ENCODE assay signal across 17 cellular contexts in genomic region chr10:88089498-88089897, GRCh38.
DNase-seq lines count a peak whose midpoint lies in the region; ATAC-seq, FAIRE-seq and TF ChIP-seq lines count a peak whose summit lies in the region.
"Had no signal": no experiment of that assay in that cellular context is flagged by ENCODE, and none has a peak within 500 bp of the region (broad histone marks: within the 10 kb centered on the region; RNA-seq: fewer than 3 reads in every experiment).

No MANE protein-coding gene starts in this region.

- FAIRE-seq in small intestine (lab: Jason Lieb, UNC), result no peak

- in situ Hi-C loops in gastrocnemius medialis (cut with MboI; ENCODE audit: low sequenced_read_pairs in 4 of 4), result no loop called here

- H3K36me3 ChIP-seq in body of pancreas (replicated peaks in 1 of 2; ENCODE audit: insufficient read depth in 1 of 2, low read depth in 2 of 2), result no peaks in the 10 kb centered on the region
- no peaks in the 10 kb centered on the region for H3K36me3 ChIP-seq in naive thymus-derived CD4-positive, alpha-beta T cell (ENCODE audit: control insufficient read depth in 2 of 3, insufficient read depth in 3 of 3, low read length in 3 of 3)
- no peaks in the 10 kb centered on the region for H3K36me3 ChIP-seq in small intestine (ENCODE audit: control insufficient read depth in 2 of 2, insufficient read depth in 2 of 2, low read length in 2 of 2)
- H3K36me3 ChIP-seq in gastrocnemius medialis, result no peaks in the 10 kb centered on the region
- H3K36me3 ChIP-seq: neural progenitor cell had no signal

- ATAC-seq in body of pancreas (peak; percentile 98), gastrocnemius medialis (no peak)
- ATAC-seq in naive thymus-derived CD4-positive, alpha-beta T cell, result no peak
- ATAC-seq: Panc1 had no signal

- H3K27ac Mint-ChIP-seq in naive thymus-derived CD4-positive, alpha-beta T cell, result peak overlapping the region in 7 of 9 donors; percentile 83 to 94 (median 90)
- H3K27ac Mint-ChIP-seq: neural progenitor cell had no signal

- H3K27ac ChIP-seq in body of pancreas (peak overlapping the region in 3 of 4 donors; percentile 26 to 46 (median 42)), small intestine (ENCODE audit: low read depth in 1 of 2, low read length in 1 of 2) (no peak overlapping the region), gastrocnemius medialis (no peak overlapping the region)
- H3K27ac ChIP-seq in naive thymus-derived CD4-positive, alpha-beta T cell (ENCODE audit: low read depth, low read length), result no peak overlapping the region
- H3K27ac ChIP-seq: GM23248, neural progenitor cell had no signal

- H3K4me1 ChIP-seq in body of pancreas (peaks cover 25% of the 10 kb centered on the region), small intestine (ENCODE audit: control insufficient read depth in 2 of 2, insufficient read depth in 1 of 2, low read depth in 1 of 2, low read length in 1 of 2) (peaks cover 0 to 2% of the 10 kb centered on the region in 2 donors), gastrocnemius medialis (no peaks in the 10 kb centered on the region)
- H3K4me1 ChIP-seq in naive thymus-derived CD4-positive, alpha-beta T cell (ENCODE audit: control insufficient read depth in 2 of 2, insufficient read depth in 2 of 2, low read length in 2 of 2), result peaks cover 33 to 36% of the 10 kb centered on the region in 2 donors

- TF ChIP-seq POLR2A in body of pancreas (IDR thresholded peaks at IDR 0.05) (no peak), gastrocnemius medialis (IDR thresholded peaks at IDR 0.05) (no peak)

- peak overlapping the region in 1 of 10 donors; percentile 72 for H3K4me3 Mint-ChIP-seq in naive thymus-derived CD4-positive, alpha-beta T cell
- H3K4me3 Mint-ChIP-seq: neural progenitor cell had no signal

- peak; percentile 6 for DNase-seq in DMS79 treated with DMSO at 0.1 percent for 48 hours (lab: John Stamatoyannopoulos, UW)
- DNase-seq in NCI-H1694 (lab: John Stamatoyannopoulos, UW), result peak; percentile 88
- DNase-seq in body of pancreas, result peak; percentile 83 to 95 (median 92)
- DNase-seq in naive thymus-derived CD4-positive, alpha-beta T cell, result no peak
- no peak for DNase-seq in small intestine
- no peak for DNase-seq in NCI-H524 (lab: John Stamatoyannopoulos, UW)
- DNase-seq in iPS-NIHi11 (ENCODE audit: low spot score), result no peak
- no peak for DNase-seq in gastrocnemius medialis
- DNase-seq: activated CD4-positive, CD25-positive, alpha-beta regulatory T cell; GDM1; GM23248; left cardiac atrium; NCI-H1930; SW 1271 had no signal

- peaks cover 0 to 5% (median 0%) of the 10 kb centered on the region in 11 donors for H3K9me3 Mint-ChIP-seq in naive thymus-derived CD4-positive, alpha-beta T cell
- H3K9me3 Mint-ChIP-seq: neural progenitor cell had no signal

- peaks cover 0 to 16% (median 0%) of the 10 kb centered on the region in 5 donors for H3K36me3 Mint-ChIP-seq in naive thymus-derived CD4-positive, alpha-beta T cell
- H3K36me3 Mint-ChIP-seq: neural progenitor cell had no signal

- H3K9me3 ChIP-seq in body of pancreas (no peaks in the 10 kb centered on the region), small intestine (ENCODE audit: control insufficient read depth, low read depth) (no peaks in the 10 kb centered on the region), gastrocnemius medialis (no peaks in the 10 kb centered on the region)
- no peaks in the 10 kb centered on the region for H3K9me3 ChIP-seq in naive thymus-derived CD4-positive, alpha-beta T cell (ENCODE audit: control insufficient read depth in 2 of 3, low read length in 3 of 3)

- peak in 2 of 7 experiments; percentile 5 to 17 for TF ChIP-seq CTCF in body of pancreas (IDR thresholded peaks at IDR 0.05)
- no peak for TF ChIP-seq CTCF in gastrocnemius medialis (IDR thresholded peaks at IDR 0.05 in 4 of 5, conservative IDR thresholded peaks at IDR 0.05 in 1 of 5)

- H3K4me3 ChIP-seq in body of pancreas, result no peak overlapping the region
- H3K4me3 ChIP-seq in naive thymus-derived CD4-positive, alpha-beta T cell (ENCODE audit: low read length), result no peak overlapping the region
- no peak overlapping the region for H3K4me3 ChIP-seq in small intestine (ENCODE audit: low read depth in 1 of 2, low read length in 2 of 2)
- H3K4me3 ChIP-seq in gastrocnemius medialis, result no peak overlapping the region
- H3K4me3 ChIP-seq: GM23248, neural progenitor cell, skin epidermis had no signal

- peaks cover 0 to 49% (median 0%) of the 10 kb centered on the region in 5 donors for H3K27me3 Mint-ChIP-seq in naive thymus-derived CD4-positive, alpha-beta T cell

- H3K4me1 Mint-ChIP-seq in naive thymus-derived CD4-positive, alpha-beta T cell, result peaks cover 35 to 59% (median 38%) of the 10 kb centered on the region in 7 donors
- H3K4me1 Mint-ChIP-seq: neural progenitor cell had no signal

- CTCF ChIA-PET in naive thymus-derived CD4-positive, alpha-beta T cell (lab: Charles Lee), result interaction anchor here (1.2 to 3.5 kb wide), 2 partner anchors 228 to 300 kb away, joined by 3 to 21 read pairs; no protein-coding TSS in a partner anchor

- intact Hi-C loops in body of pancreas (cut with DNase I), result no loop called here
- intact Hi-C loops in naive thymus-derived CD4-positive, alpha-beta T cell (cut with micrococcal nuclease), result no loop called here
- intact Hi-C loops in gastrocnemius medialis (cut with DNase I; ENCODE audit: low total_unique reads), result no loop called here

- POLR2A ChIA-PET in naive thymus-derived CD4-positive, alpha-beta T cell (lab: Charles Lee), result interaction anchor here (1.0 kb wide), 1 partner anchor 271 kb away, joined by 3 read pairs; the partner anchor contains the start of gene ATAD1

- H3K27me3 ChIP-seq in body of pancreas (no peaks in the 10 kb centered on the region), small intestine (ENCODE audit: control insufficient read depth in 2 of 2, insufficient read depth in 2 of 2, low read length in 2 of 2) (no peaks in the 10 kb centered on the region), gastrocnemius medialis (no peaks in the 10 kb centered on the region)
- no peaks in the 10 kb centered on the region for H3K27me3 ChIP-seq in naive thymus-derived CD4-positive, alpha-beta T cell (ENCODE audit: control insufficient read depth in 2 of 2, insufficient read depth in 2 of 2, low read length in 2 of 2)
- H3K27me3 ChIP-seq: neural progenitor cell had no signal

Comparison
In these comparisons a context has a peak if more than half of its experiments do, and no peak if none do; other contexts are left out.
1. DNase-seq: peak in DMS79 treated with DMSO at 0.1 percent for 48 hours (single experiment), NCI-H1694 (single experiment) and body of pancreas (4 of 4); none in naive thymus-derived CD4-positive, alpha-beta T cell (0 of 9), small intestine (single experiment), NCI-H524 (0 of 2), iPS-NIHi11 (single experiment) and gastrocnemius medialis (0 of 2).
2. H3K27ac ChIP-seq: peak in body of pancreas (3 of 4); none in naive thymus-derived CD4-positive, alpha-beta T cell (single experiment), small intestine (0 of 2) and gastrocnemius medialis (0 of 4).